In genomic region chr14:93045965-93046695, GRCh38 we compare ENCODE assay signal across 9 cellular contexts.
A peak's percentile ranks its signal among the peaks of the same experiment; 100 is the strongest.
DNase-seq lines count a peak whose midpoint lies in the region; ATAC-seq and TF ChIP-seq lines count a peak whose summit lies in the region.
"Had no signal": no experiment of that assay in that cellular context is flagged by ENCODE, and none has a peak within 500 bp of the region (broad histone marks: within the 10 kb centered on the region; RNA-seq: fewer than 3 reads in every experiment).

No MANE protein-coding gene starts in this region.

- peak overlapping the region; percentile 88 for H3K27ac Mint-ChIP-seq in Calu3 (ENCODE audit: unreplicated experiment)

- no peak for TF ChIP-seq RAD21 in neural cell (conservative IDR thresholded peaks at IDR 0.05)

- peak overlapping the region; percentile 19 for H3K4me2 ChIP-seq in neural cell (ENCODE audit: low read length)

- H3K4me1 ChIP-seq in RWPE2 (ENCODE audit: insufficient read depth, poor library complexity, severe bottlenecking), result peaks cover 88% of the 10 kb centered on the region

- H2AFZ ChIP-seq in neural cell (ENCODE audit: low read depth, low read length), result no peak overlapping the region

- H3K4me3 ChIP-seq in RWPE2 (ENCODE audit: severe bottlenecking) (no peak overlapping the region), neural cell (ENCODE audit: low read length) (no peak overlapping the region)

- no peaks in the 10 kb centered on the region for H3F3A ChIP-seq in neural cell (ENCODE audit: insufficient read depth, low read length, poor library complexity, severe bottlenecking)

- H3K36me3 Mint-ChIP-seq in Calu3 (ENCODE audit: insufficient read depth, unreplicated experiment), result peaks cover 37% of the 10 kb centered on the region

- no peaks in the 10 kb centered on the region for H4K20me1 ChIP-seq in neural cell (ENCODE audit: insufficient read depth)

- H3K27me3 ChIP-seq in RWPE2 (ENCODE audit: insufficient read depth, poor library complexity, severe bottlenecking) (no peaks in the 10 kb centered on the region), neural cell (ENCODE audit: insufficient read depth, low read depth, low read length) (no peaks in the 10 kb centered on the region)

- no peak for ATAC-seq in RWPE2 (ENCODE audit: low read depth)

- no peaks in the 10 kb centered on the region for H3K9me3 Mint-ChIP-seq in Calu3 (ENCODE audit: low read depth, unreplicated experiment)

- intact Hi-C loops in Calu3 (cut with micrococcal nuclease; ENCODE audit: unreplicated experiment), result loop anchor here (2.0 to 5.0 kb wide), 3 partner anchors 27 to 99 kb away; no protein-coding TSS in a partner anchor

- no TSS peak for BruUV-seq in Calu3 (replicated peaks; lab: Mats Ljungman, UMichigan)

- TF ChIP-seq EP300 in neural cell (conservative IDR thresholded peaks at IDR 0.05; ENCODE audit: poor library complexity, severe bottlenecking), result no peak

- CTCF ChIA-PET in Calu3 (lab: Charles Lee), result no interaction called here

- TF ChIP-seq CTCF in Calu3 (IDR thresholded peaks at IDR 0.05; ENCODE audit: unreplicated experiment), result no peak
- no peak for TF ChIP-seq CTCF in RWPE2 (IDR thresholded peaks at IDR 0.05; ENCODE audit: poor library complexity, severe bottlenecking)
- TF ChIP-seq CTCF in neural cell (IDR thresholded peaks at IDR 0.05; ENCODE audit: poor library complexity, severe bottlenecking), result no peak

- H3K4me3 Mint-ChIP-seq in Calu3 (ENCODE audit: low read depth, unreplicated experiment), result peak overlapping the region; percentile 50

- no peaks in the 10 kb centered on the region for H3K9me3 ChIP-seq in RWPE2 (ENCODE audit: severe bottlenecking)
- no peaks in the 10 kb centered on the region for H3K9me3 ChIP-seq in neural cell (ENCODE audit: low read length)

- no peaks in the 10 kb centered on the region for H3K9me2 ChIP-seq in neural cell (ENCODE audit: insufficient read depth, low read length)

- DNase-seq in Calu3 (peak; percentile 60), RWPE2 (ENCODE audit: low spot score) (no peak), epithelial cell of prostate (ENCODE audit: low read depth, low spot score) (no peak), activated gamma-delta T cell (lab: John Stamatoyannopoulos, UW) (no peak), hippocampal formation (lab: John Stamatoyannopoulos, UW) (no peak), NCI-H2107 (lab: John Stamatoyannopoulos, UW) (no peak)
- DNase-seq in effector CD8-positive, alpha-beta T cell (lab: John Stamatoyannopoulos, UW), result no peak
- DNase-seq: GOT3 had no signal

- H3K27ac ChIP-seq in RWPE2 (ENCODE audit: poor library complexity, severe bottlenecking) (peak overlapping the region; percentile 99), epithelial cell of prostate (peak overlapping the region; percentile 100), neural cell (ENCODE audit: low read length) (peak overlapping the region; percentile 31)

- H3K9ac ChIP-seq in neural cell (ENCODE audit: low read length), result no peak overlapping the region

- H3K36me3 ChIP-seq in RWPE2 (ENCODE audit: low read depth) (peaks cover 21% of the 10 kb centered on the region), neural cell (ENCODE audit: insufficient read depth, low read length) (no peaks in the 10 kb centered on the region)

- peaks cover 77% of the 10 kb centered on the region for H3K4me1 Mint-ChIP-seq in Calu3 (ENCODE audit: low read depth, unreplicated experiment)

- H3K27me3 Mint-ChIP-seq in Calu3 (ENCODE audit: unreplicated experiment), result no peaks in the 10 kb centered on the region

- H3K79me2 ChIP-seq in neural cell (replicated peaks; ENCODE audit: insufficient read depth, low read length), result no peaks in the 10 kb centered on the region

TF ChIP-seq in neural cell, 6 proteins besides CTCF, POLR2A, EP300 and RAD21:
- no peak for TF ChIP-seq SMC3 (conservative IDR thresholded peaks at IDR 0.05; ENCODE audit: poor library complexity)
- TF ChIP-seq, protein P1, sequence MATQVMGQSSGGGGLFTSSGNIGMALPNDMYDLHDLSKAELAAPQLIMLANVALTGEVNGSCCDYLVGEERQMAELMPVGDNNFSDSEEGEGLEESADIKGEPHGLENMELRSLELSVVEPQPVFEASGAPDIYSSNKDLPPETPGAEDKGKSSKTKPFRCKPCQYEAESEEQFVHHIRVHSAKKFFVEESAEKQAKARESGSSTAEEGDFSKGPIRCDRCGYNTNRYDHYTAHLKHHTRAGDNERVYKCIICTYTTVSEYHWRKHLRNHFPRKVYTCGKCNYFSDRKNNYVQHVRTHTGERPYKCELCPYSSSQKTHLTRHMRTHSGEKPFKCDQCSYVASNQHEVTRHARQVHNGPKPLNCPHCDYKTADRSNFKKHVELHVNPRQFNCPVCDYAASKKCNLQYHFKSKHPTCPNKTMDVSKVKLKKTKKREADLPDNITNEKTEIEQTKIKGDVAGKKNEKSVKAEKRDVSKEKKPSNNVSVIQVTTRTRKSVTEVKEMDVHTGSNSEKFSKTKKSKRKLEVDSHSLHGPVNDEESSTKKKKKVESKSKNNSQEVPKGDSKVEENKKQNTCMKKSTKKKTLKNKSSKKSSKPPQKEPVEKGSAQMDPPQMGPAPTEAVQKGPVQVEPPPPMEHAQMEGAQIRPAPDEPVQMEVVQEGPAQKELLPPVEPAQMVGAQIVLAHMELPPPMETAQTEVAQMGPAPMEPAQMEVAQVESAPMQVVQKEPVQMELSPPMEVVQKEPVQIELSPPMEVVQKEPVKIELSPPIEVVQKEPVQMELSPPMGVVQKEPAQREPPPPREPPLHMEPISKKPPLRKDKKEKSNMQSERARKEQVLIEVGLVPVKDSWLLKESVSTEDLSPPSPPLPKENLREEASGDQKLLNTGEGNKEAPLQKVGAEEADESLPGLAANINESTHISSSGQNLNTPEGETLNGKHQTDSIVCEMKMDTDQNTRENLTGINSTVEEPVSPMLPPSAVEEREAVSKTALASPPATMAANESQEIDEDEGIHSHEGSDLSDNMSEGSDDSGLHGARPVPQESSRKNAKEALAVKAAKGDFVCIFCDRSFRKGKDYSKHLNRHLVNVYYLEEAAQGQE (IDR thresholded peaks at IDR 0.05; ENCODE audit: borderline replicate concordance), result no peak
- no peak for TF ChIP-seq MXI1 (conservative IDR thresholded peaks at IDR 0.05; ENCODE audit: poor library complexity, severe bottlenecking)
- no peak for TF ChIP-seq POLR2AphosphoS5 (IDR thresholded peaks at IDR 0.05)
- no peak for TF ChIP-seq EZH2 (IDR thresholded peaks at IDR 0.05; ENCODE audit: borderline replicate concordance, insufficient read depth, low read length, poor library complexity, severe bottlenecking)
- TF ChIP-seq TAF1 (IDR thresholded peaks at IDR 0.05; ENCODE audit: low read depth), result no peak
TF ChIP-seq in neural cell: peak in this region for 0.

Comparison
In these comparisons a context has a peak if more than half of its experiments do, and no peak if none do; other contexts are left out.
1. H3K27ac ChIP-seq: peak in every context shown above with its lines; median percentile 100 in epithelial cell of prostate; 99 in RWPE2; 31 in neural cell.